Comparison of ENCODE assay signal across 8 cellular contexts in the genomic region with DNA sequence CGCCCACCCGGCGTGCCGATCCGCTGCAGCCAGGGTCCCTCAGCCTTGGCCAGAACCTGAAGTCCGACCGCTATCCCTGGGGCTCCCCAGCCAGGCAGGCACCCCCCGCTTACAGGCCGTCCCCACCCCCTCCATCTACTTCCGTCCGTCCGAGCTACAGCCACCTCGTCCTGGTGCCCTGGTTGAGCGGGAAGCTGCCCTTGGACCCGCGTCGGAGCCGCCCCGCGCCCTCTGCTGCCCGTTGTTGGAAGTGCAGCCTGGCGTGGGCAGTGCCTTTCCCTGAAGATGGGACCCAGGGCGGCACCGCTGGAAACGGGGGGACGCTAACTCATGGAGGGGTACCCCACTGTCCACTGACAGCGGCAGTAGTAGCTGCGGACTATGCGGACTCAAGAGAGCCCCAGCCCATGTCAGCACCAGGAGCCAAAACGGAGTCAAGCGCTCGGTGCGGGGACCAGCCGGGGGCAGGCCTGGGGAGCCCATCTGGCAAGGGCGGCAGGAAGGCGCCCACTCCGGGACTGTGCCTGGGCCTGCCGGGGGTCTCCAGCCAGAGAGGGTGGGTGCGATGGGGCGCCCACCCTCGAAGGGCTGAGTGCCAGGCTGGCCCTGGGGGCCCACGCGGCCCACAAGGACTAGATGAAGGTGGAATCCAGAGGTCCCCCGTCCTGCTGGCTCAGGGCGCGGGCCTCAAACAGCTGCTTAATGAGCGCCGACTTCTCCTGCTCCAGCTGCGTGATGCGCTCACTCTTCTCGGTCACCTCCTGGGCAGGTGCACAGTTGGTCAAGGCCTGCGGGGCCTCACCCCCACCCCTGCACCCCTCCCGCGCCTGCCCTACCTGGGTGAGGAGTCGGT. TPM values are rescaled to one million over a fixed set of nuclear protein-coding genes. Genes with fewer than 3 reads are reported as not detected.
A peak's percentile ranks its signal among the peaks of the same experiment; 100 is the strongest.
DNase-seq lines count a peak whose midpoint lies in the region; ATAC-seq and TF ChIP-seq lines count a peak whose summit lies in the region.

No MANE protein-coding gene starts in this region.

- peak; percentile 31 to 65 (median 62) for ATAC-seq in heart left ventricle
- no peak for ATAC-seq in HG03196 (IDR thresholded peaks at IDR 0.05; ENCODE audit: unreplicated experiment)
- no peak for ATAC-seq in GM21381 (IDR thresholded peaks at IDR 0.05; ENCODE audit: unreplicated experiment)

- H3K4me3 ChIP-seq in AG04450 (ENCODE audit: low read depth, low read length): no peak overlapping the region
- no peak overlapping the region for H3K4me3 ChIP-seq in heart left ventricle

- peaks cover 2% of the 10 kb centered on the region for H3K27me3 ChIP-seq in AG04450 (ENCODE audit: control insufficient read depth, insufficient read depth, low read length)
- H3K27me3 ChIP-seq in heart left ventricle: peaks cover 0 to 9% (median 1%) of the 10 kb centered on the region in 9 donors

- POLR2A ChIA-PET in AG04450 (lab: Yijun Ruan, JAX) (interaction anchor here (1.1 to 1.2 kb wide), 2 partner anchors 9 to 125 kb away, joined by 3 read pairs; a partner anchor contains a TSS), RWPE1 (lab: Yijun Ruan, JAX; ENCODE audit: low non-redundant PET) (interaction anchor here (0.6 kb wide), 2 partner anchors 10 to 89 kb away, joined by 3 to 9 read pairs; a partner anchor contains a TSS)

- H3K27me3 Mint-ChIP-seq in activated naive CD4-positive, alpha-beta T cell treated with anti-CD3 and anti-CD28 coated beads for 36 hours (ENCODE audit: low read depth): peaks cover 3% of the 10 kb centered on the region

- no peaks in the 10 kb centered on the region for H3K36me3 ChIP-seq in heart left ventricle

- H3K4me1 ChIP-seq in heart left ventricle: peaks cover 0 to 10% (median 3%) of the 10 kb centered on the region in 12 donors

- intact Hi-C loops in activated naive CD4-positive, alpha-beta T cell treated with anti-CD3 and anti-CD28 coated beads for 36 hours (cut with micrococcal nuclease): no loop called here
- intact Hi-C loops in heart left ventricle (cut with DNase I): loop anchor here in 6 of 10 donors (1.0 to 10.0 kb wide), 4 partner anchors 15 to 279 kb away; a partner anchor contains a TSS

- peaks cover 7% of the 10 kb centered on the region for H3K4me1 Mint-ChIP-seq in activated naive CD4-positive, alpha-beta T cell treated with anti-CD3 and anti-CD28 coated beads for 36 hours (ENCODE audit: low read depth)

- DNase-seq in AG04450 (ENCODE audit: low read depth, low spot score): no peak
- DNase-seq in GM13977 (ENCODE audit: low spot score): peak; percentile 76
- DNase-seq in RWPE1 (ENCODE audit: low spot score): peak; percentile 71
- DNase-seq in activated naive CD4-positive, alpha-beta T cell treated with anti-CD3 and anti-CD28 coated beads for 36 hours: peak; percentile 61
- DNase-seq in heart left ventricle: peak; percentile 55 to 87 (median 73)
- DNase-seq in retina: peak; percentile 79

- CTCF ChIA-PET in AG04450 (lab: Charles Lee): interaction anchor here (0.5 to 8.4 kb wide), 17 partner anchors 9 to 277 kb away, joined by 3 to 104 read pairs (median 4); a partner anchor contains a TSS
- CTCF ChIA-PET in RWPE1 (lab: Yijun Ruan, JAX): interaction anchor here (0.6 to 3.5 kb wide), 31 partner anchors 9 to 287 kb away, joined by 3 to 54 read pairs (median 4); a partner anchor contains a TSS
- CTCF ChIA-PET in activated naive CD4-positive, alpha-beta T cell treated with anti-CD3 and anti-CD28 coated beads for 36 hours (lab: Charles Lee): interaction anchor here (0.7 to 9.0 kb wide), 12 partner anchors 8 to 276 kb away, joined by 3 to 66 read pairs (median 5); a partner anchor contains a TSS

- 41 to 57% (median 51%) methylated on average over 34 to 55 of the region's 55 CpGs for WGBS in heart left ventricle, 4 donors

- no peak overlapping the region for H3K27ac Mint-ChIP-seq in activated naive CD4-positive, alpha-beta T cell treated with anti-CD3 and anti-CD28 coated beads for 36 hours

- no peak overlapping the region for H3K27ac ChIP-seq in AG04450 (ENCODE audit: low read depth, low read length)
- peak overlapping the region; percentile 85 for H3K27ac ChIP-seq in RWPE1
- no peak overlapping the region for H3K27ac ChIP-seq in heart left ventricle

- TF ChIP-seq POLR2A in heart left ventricle (IDR thresholded peaks at IDR 0.05): no peak

- TF ChIP-seq CTCF in AG04450 (IDR thresholded peaks at IDR 0.05; ENCODE audit: low read depth, low read length) (peak; percentile 85), GM13977 (IDR thresholded peaks at IDR 0.05; ENCODE audit: extremely low read depth, insufficient read depth, missing control alignments) (peak; percentile 96), RWPE1 (conservative IDR thresholded peaks at IDR 0.05; ENCODE audit: low read depth) (peak; percentile 100), heart left ventricle (IDR thresholded peaks at IDR 0.05) (peak; percentile 87 to 99 (median 94))

- H3K9me3 ChIP-seq in AG04450 (ENCODE audit: control insufficient read depth, insufficient read depth, low read length) (no peaks in the 10 kb centered on the region; the same call in 1 of the 2 replicates), heart left ventricle (no peaks in the 10 kb centered on the region)

- no peaks in the 10 kb centered on the region for H3K9me3 Mint-ChIP-seq in activated naive CD4-positive, alpha-beta T cell treated with anti-CD3 and anti-CD28 coated beads for 36 hours

- in situ Hi-C loops in GM13977 (cut with MboI; ENCODE audit: low pct_unique_long_range_greater_than_20kb, low sequenced_read_pairs, unreplicated experiment): no loop called here

- no peaks in the 10 kb centered on the region for H3K36me3 Mint-ChIP-seq in activated naive CD4-positive, alpha-beta T cell treated with anti-CD3 and anti-CD28 coated beads for 36 hours (ENCODE audit: low read depth)

- H3K4me3 Mint-ChIP-seq in activated naive CD4-positive, alpha-beta T cell treated with anti-CD3 and anti-CD28 coated beads for 36 hours: no peak overlapping the region

RNA-seq across cellular contexts. Expression of a gene that starts 6.1 kb away (rescaled TPM):
- polyA plus RNA-seq in AG04450 (2011; rRNA removed) (1.5 and 1.8 TPM in 2 replicates), heart left ventricle (under 1 TPM; 0.15 to 0.22 TPM)
- polyA minus RNA-seq in AG04450 (2011; rRNA and poly(A)+ RNA removed): 0.91 and 1.1 TPM in 2 replicates
- total RNA-seq in activated naive CD4-positive, alpha-beta T cell treated with anti-CD3 and anti-CD28 coated beads for 36 hours: 1 to 10 TPM; 3.8 to 3.9 TPM
- total RNA-seq in heart left ventricle: 1 to 10 TPM in 1 of 9 donors, under 1 TPM in 8; 0.09 to 2.0 (median 0.20) TPM

RNA-seq across cellular contexts. Expression of a gene that starts 10.4 kb away (rescaled TPM):
- polyA plus RNA-seq in AG04450 (2011; rRNA removed) (not detected in 2 replicates), heart left ventricle (1 to 10 TPM in 1 of 2 donors, under 1 TPM in 1; 0.50 to 1.2 TPM)
- not detected in 2 replicates for polyA minus RNA-seq in AG04450 (2011; rRNA and poly(A)+ RNA removed)
- not detected for total RNA-seq in activated naive CD4-positive, alpha-beta T cell treated with anti-CD3 and anti-CD28 coated beads for 36 hours
- 1 to 10 TPM in 8 of 9 donors, under 1 TPM in 1; 0.85 to 2.9 (median 1.2) TPM for total RNA-seq in heart left ventricle

RNA-seq across cellular contexts. Expression of a gene that starts 13.1 kb away (rescaled TPM):
- polyA plus RNA-seq in AG04450 (2011; rRNA removed) (5.1 and 6.3 TPM in 2 replicates), heart left ventricle (10 to 100 TPM in 1 of 2 donors, 1 to 10 TPM in 1; 3.9 to 12.4 TPM)
- polyA minus RNA-seq in AG04450 (2011; rRNA and poly(A)+ RNA removed): 4.1 and 4.2 TPM in 2 replicates
- 1 to 10 TPM; 2.6 to 3.4 TPM for total RNA-seq in activated naive CD4-positive, alpha-beta T cell treated with anti-CD3 and anti-CD28 coated beads for 36 hours
- total RNA-seq in heart left ventricle: 10 to 100 TPM in 4 of 9 donors, 1 to 10 TPM in 5; 5.9 to 15.1 (median 9.4) TPM

RNA-seq across cellular contexts. Expression of a gene that starts 18.3 kb away (rescaled TPM):
- 8.9 and 16.5 TPM in 2 replicates for polyA plus RNA-seq in AG04450 (2011; rRNA removed)
- 4.8 TPM in 2 replicates for polyA minus RNA-seq in AG04450 (2011; rRNA and poly(A)+ RNA removed)
- total RNA-seq in activated naive CD4-positive, alpha-beta T cell treated with anti-CD3 and anti-CD28 coated beads for 36 hours: 10 to 100 TPM; 14.2 to 15.9 TPM
- total RNA-seq in heart left ventricle: 100 to 1,000 TPM in 1 of 9 donors, 10 to 100 TPM in 8; 45.1 to 114 (median 55.1) TPM
- polyA plus RNA-seq in heart left ventricle: 10 to 100 TPM; 38.4 to 71.7 TPM

RNA-seq across cellular contexts. Expression of a gene that starts 22.5 kb away (rescaled TPM):
- 40.8 and 50.2 TPM in 2 replicates for polyA plus RNA-seq in AG04450 (2011; rRNA removed)
- polyA minus RNA-seq in AG04450 (2011; rRNA and poly(A)+ RNA removed): 34.0 and 46.6 TPM in 2 replicates
- 10 to 100 TPM; 18.7 to 18.9 TPM for total RNA-seq in activated naive CD4-positive, alpha-beta T cell treated with anti-CD3 and anti-CD28 coated beads for 36 hours
- total RNA-seq in heart left ventricle: 10 to 100 TPM; 17.6 to 40.6 (median 21.7) TPM
- 10 to 100 TPM; 26.7 to 29.5 TPM for polyA plus RNA-seq in heart left ventricle

Comparison
In these comparisons a context has a peak if more than half of its experiments do, and no peak if none do; other contexts are left out.
1. ATAC-seq: peak in heart left ventricle (4 of 4); none in HG03196 (single experiment) and GM21381 (single experiment).
2. Peak in every context shown above with its lines, with median percentiles within 50 percentile points of each other: CTCF ChIP-seq.